ENCODE assay signal across 8 cellular contexts in the genomic region with DNA sequence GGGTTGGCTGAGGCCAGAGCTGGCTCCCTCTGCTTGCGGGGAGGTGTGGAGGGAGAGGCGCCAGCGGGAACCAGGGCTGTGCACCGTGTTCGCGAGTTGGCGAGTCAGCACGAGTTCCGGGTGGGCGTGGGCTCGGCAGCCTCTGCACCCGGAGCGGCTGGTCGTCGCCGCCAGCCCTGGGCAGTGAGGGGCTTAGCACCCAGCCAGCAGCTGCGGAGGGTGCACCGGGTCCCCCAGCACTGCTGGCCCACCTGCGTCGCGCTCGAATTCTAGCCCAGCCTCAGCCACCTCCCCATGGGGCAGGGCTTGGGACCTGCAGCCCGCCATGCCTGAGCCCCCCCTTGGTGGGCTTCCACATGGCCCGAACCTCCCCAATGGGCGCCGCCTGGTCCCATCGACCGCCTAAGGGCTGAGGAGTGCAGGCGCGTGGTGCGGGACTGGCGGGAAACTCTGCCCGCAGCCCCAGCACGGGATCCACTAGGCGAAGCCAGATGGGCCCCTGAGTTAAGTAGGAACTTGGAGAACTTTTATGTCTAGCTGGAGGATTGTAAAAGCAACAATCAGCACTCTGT.
"Had no signal": no experiment of that assay in that cellular context is flagged by ENCODE, and none has a peak within 500 bp of the region (broad histone marks: within the 10 kb centered on the region; RNA-seq: fewer than 3 reads in every experiment).

No MANE protein-coding gene starts in this region.

- FAIRE-seq: H54, HTR-8/SVneo had no signal

- H3K4me3 ChIP-seq: GM23248 had no signal

- H3K27ac ChIP-seq: GM23248 had no signal

- H2AFZ ChIP-seq: GM23248 had no signal

- H3K27ac Mint-ChIP-seq: H9, IgD-negative memory B cell had no signal

- H3K36me3 Mint-ChIP-seq: IgD-negative memory B cell had no signal

- H3K4me3 Mint-ChIP-seq: H9, IgD-negative memory B cell had no signal

- H3K9me3 Mint-ChIP-seq: IgD-negative memory B cell had no signal

- H3K9ac ChIP-seq: GM23248 had no signal

- H3K4me1 Mint-ChIP-seq: IgD-negative memory B cell had no signal

- DNase-seq: GM23248, GOT3, H9, HCEC 1CT, KBM-7 had no signal
